Comparison of ENCODE assay signal across 8 cellular contexts in the genomic region with DNA sequence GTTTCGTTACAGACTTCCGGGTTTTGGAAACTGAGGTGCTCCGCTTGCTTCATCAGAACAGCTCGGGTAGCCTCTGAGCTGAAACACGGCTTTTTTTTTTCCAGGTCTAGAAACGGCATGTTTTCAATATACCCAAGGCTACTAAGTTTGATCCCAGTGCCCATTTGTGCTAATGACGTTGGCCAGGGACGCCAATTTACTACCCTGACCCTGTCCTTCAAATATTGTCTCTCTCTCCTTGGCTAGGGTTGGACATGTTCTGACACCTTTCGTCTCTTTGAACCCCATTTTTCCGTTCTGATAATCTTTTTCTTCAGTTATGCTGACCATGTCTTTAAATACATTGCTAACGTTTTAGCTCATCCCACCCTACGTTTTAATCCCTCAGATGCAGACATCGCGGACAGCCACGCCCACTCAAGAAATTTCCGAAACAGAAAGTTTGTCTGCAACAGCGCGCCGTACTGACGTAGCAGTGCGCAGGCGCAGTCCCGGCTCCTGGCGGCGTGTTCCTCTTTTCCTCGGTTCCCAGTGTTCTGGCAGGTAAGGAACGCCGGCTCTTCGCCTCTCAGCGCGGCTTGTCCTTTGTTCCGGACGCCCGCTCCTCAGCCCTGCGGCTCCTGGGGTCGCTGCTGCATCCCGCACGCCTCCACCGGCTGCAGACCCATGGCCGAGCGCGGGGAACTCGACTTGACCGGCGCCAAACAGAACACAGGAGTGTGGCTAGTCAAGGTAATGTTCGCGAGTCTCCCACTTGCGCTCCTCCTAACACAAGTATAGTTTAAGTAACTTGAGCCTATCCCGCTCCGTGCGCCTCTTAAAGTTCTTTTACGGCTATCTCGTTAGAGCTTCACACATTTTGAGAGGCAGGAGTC. TPM values are rescaled to one million over a fixed set of nuclear protein-coding genes. Genes with fewer than 3 reads are reported as not detected.
DNase-seq lines count a peak whose midpoint lies in the region; ATAC-seq, FAIRE-seq and TF ChIP-seq lines count a peak whose summit lies in the region.

A gene with protein sequence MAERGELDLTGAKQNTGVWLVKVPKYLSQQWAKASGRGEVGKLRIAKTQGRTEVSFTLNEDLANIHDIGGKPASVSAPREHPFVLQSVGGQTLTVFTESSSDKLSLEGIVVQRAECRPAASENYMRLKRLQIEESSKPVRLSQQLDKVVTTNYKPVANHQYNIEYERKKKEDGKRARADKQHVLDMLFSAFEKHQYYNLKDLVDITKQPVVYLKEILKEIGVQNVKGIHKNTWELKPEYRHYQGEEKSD (plus strand): TSS at position 521 of the 875 bp plus-strand sequence. CDS start 146 bp downstream, at position 667.

- peaks cover 3% of the 10 kb centered on the region for H3K4me1 ChIP-seq in fibroblast of lung (ENCODE audit: control insufficient read depth, extremely low read depth, insufficient read depth, low read length)

- peak within 1 kb of the TSS; percentile 79 for H3K27ac ChIP-seq in fibroblast of lung (ENCODE audit: insufficient read depth, low read length)

- peaks cover 5 to 24% (median 7%) of the 10 kb centered on the region in 3 donors for H3K4me1 Mint-ChIP-seq in naive B cell
- H3K4me1 Mint-ChIP-seq in stimulated activated effector memory CD8-positive, alpha-beta T cell treated with anti-CD3 and anti-CD28 coated beads, Interleukin-12 subunit alpha, Interleukin-12 subunit beta, amount 100 ng/mL, for 72 hours = peaks cover 9% of the 10 kb centered on the region

- H3K36me3 Mint-ChIP-seq in naive B cell = no peaks in the 10 kb centered on the region
- peaks cover 7% of the 10 kb centered on the region for H3K36me3 Mint-ChIP-seq in stimulated activated effector memory CD8-positive, alpha-beta T cell treated with anti-CD3 and anti-CD28 coated beads, Interleukin-12 subunit alpha, Interleukin-12 subunit beta, amount 100 ng/mL, for 72 hours

- peak within 1 kb of the TSS; percentile 65 to 100 (median 80) for H3K4me3 ChIP-seq in fibroblast of lung (replicated peaks in 1 of 4; ENCODE audit: control extremely low read depth in 1 of 4, insufficient read depth in 1 of 4, low read depth in 3 of 4, low read length in 4 of 4)

- peak within 1 kb of the TSS; percentile 89 for H3K9ac ChIP-seq in fibroblast of lung (ENCODE audit: insufficient read depth, low read length)

- H3K79me2 ChIP-seq in fibroblast of lung (ENCODE audit: control insufficient read depth, insufficient read depth, low read length) = peaks cover 43% of the 10 kb centered on the region

- no peaks in the 10 kb centered on the region for H3K27me3 ChIP-seq in fibroblast of lung (ENCODE audit: control insufficient read depth, insufficient read depth, low read length)

- H3K27me3 Mint-ChIP-seq in naive B cell = no peaks in the 10 kb centered on the region

- H3K4me2 ChIP-seq in fibroblast of lung (ENCODE audit: extremely low read depth, insufficient read depth, low read length) = peak within 1 kb of the TSS; percentile 96

- no peaks in the 10 kb centered on the region for H3K9me3 ChIP-seq in fibroblast of lung (ENCODE audit: control insufficient read depth, insufficient read depth, low read depth, low read length)

- H4K20me1 ChIP-seq in fibroblast of lung (ENCODE audit: control insufficient read depth, extremely low read depth, insufficient read depth, low read length) = no peaks in the 10 kb centered on the region

- peak; percentile 66 for ATAC-seq in GM21737 (IDR thresholded peaks at IDR 0.05; ENCODE audit: unreplicated experiment)
- ATAC-seq in naive B cell (ENCODE audit: low read depth in 2 of 2) = peak; percentile 69 to 80
- ATAC-seq in stimulated activated effector memory CD8-positive, alpha-beta T cell treated with anti-CD3 and anti-CD28 coated beads, Interleukin-12 subunit alpha, Interleukin-12 subunit beta, amount 100 ng/mL, for 72 hours = peak; percentile 85

- H2AFZ ChIP-seq in fibroblast of lung (ENCODE audit: low read length) = peak within 1 kb of the TSS; percentile 98

- no peak within 1 kb of the TSS for H3K4me3 Mint-ChIP-seq in naive B cell
- H3K4me3 Mint-ChIP-seq in stimulated activated effector memory CD8-positive, alpha-beta T cell treated with anti-CD3 and anti-CD28 coated beads, Interleukin-12 subunit alpha, Interleukin-12 subunit beta, amount 100 ng/mL, for 72 hours = no peak within 1 kb of the TSS

- FAIRE-seq in RCC 7860 (lab: Jason Lieb, UNC) = peak; percentile 60

- no peak for TF ChIP-seq CTCF in fibroblast of lung (conservative IDR thresholded peaks at IDR 0.05 in 1 of 2, IDR thresholded peaks at IDR 0.05 in 1 of 2; ENCODE audit: low read depth in 1 of 2, low read length in 2 of 2)

- DNase-seq in DMS53 treated with DMSO at 0.1 percent for 48 hours (lab: John Stamatoyannopoulos, UW; ENCODE audit: unreplicated experiment) (peak; percentile 72), KG1 (lab: John Stamatoyannopoulos, UW) (peak; percentile 69), RCC 7860 (ENCODE audit: low spot score) (peak; percentile 59), fibroblast of lung (ENCODE audit: low read depth in 2 of 2) (peak; percentile 89 to 90), naive B cell (peak; percentile 90)
- peak; percentile 88 to 91 for DNase-seq in activated T-cell treated with anti-CD3 and anti-CD28 coated beads, Interleukin-2, amount 50 U/mL, for 48 hours
- DNase-seq in stimulated activated effector memory CD8-positive, alpha-beta T cell treated with anti-CD3 and anti-CD28 coated beads, Interleukin-12 subunit alpha, Interleukin-12 subunit beta, amount 100 ng/mL, for 72 hours (ENCODE audit: low spot score in 2 of 2) = peak; percentile 84 to 93

- no peak within 1 kb of the TSS for H3K27ac Mint-ChIP-seq in naive B cell
- H3K27ac Mint-ChIP-seq in stimulated activated effector memory CD8-positive, alpha-beta T cell treated with anti-CD3 and anti-CD28 coated beads, Interleukin-12 subunit alpha, Interleukin-12 subunit beta, amount 100 ng/mL, for 72 hours = no peak within 1 kb of the TSS

- no peaks in the 10 kb centered on the region for H3K36me3 ChIP-seq in fibroblast of lung (ENCODE audit: control insufficient read depth, insufficient read depth, low read length)

- H3K9me3 Mint-ChIP-seq in naive B cell = no peaks in the 10 kb centered on the region
- H3K9me3 Mint-ChIP-seq in stimulated activated effector memory CD8-positive, alpha-beta T cell treated with anti-CD3 and anti-CD28 coated beads, Interleukin-12 subunit alpha, Interleukin-12 subunit beta, amount 100 ng/mL, for 72 hours = no peaks in the 10 kb centered on the region

RNA-seq across cellular contexts. Expression of the gene that starts here (rescaled TPM):
- total RNA-seq in fibroblast of lung = 21.6 and 31.7 TPM in 2 replicates
- polyA plus RNA-seq in fibroblast of lung = 23.4 and 29.6 TPM in 2 replicates
- 17.2 and 24.7 TPM in 2 replicates for polyA plus RNA-seq in fibroblast of lung (2012)
- 0.43 and 1.1 TPM in 2 replicates for polyA minus RNA-seq in fibroblast of lung (ENCODE audit: low replicate concordance)
- 10 to 100 TPM in 3 of 6 donors, 1 to 10 TPM in 3; 3.1 to 13.0 (median 10.2) TPM for polyA plus RNA-seq in naive B cell (ENCODE audit: low read depth in 6 of 6)

Comparison
In these comparisons a context has a peak if more than half of its experiments do, and no peak if none do; other contexts are left out.
1. Peak in every context shown above with its lines: DNase-seq, ATAC-seq, H3K4me3 ChIP-seq and H3K27ac ChIP-seq.